Comparison of ENCODE assay signal across 34 cellular contexts in genomic region chr4:53900275-53900649, GRCh38.
DNase-seq lines count a peak whose midpoint lies in the region; ATAC-seq, FAIRE-seq and TF ChIP-seq lines count a peak whose summit lies in the region.
"Had no signal": no experiment of that assay in that cellular context is flagged by ENCODE, and none has a peak within 500 bp of the region (broad histone marks: within the 10 kb centered on the region; RNA-seq: fewer than 3 reads in every experiment).

No MANE protein-coding gene starts in this region.

- H3K4me1 ChIP-seq in ACC112 (ENCODE audit: control insufficient read depth, insufficient read depth, low read length, unreplicated experiment) (peaks cover 17% of the 10 kb centered on the region), adrenal gland (replicated peaks in 1 of 2) (no peaks in the 10 kb centered on the region), lower lobe of right lung (peaks cover 8% of the 10 kb centered on the region), spleen (peaks cover 0 to 3% (median under 1%) of the 10 kb centered on the region in 6 donors)
- H3K4me1 ChIP-seq: testis had no signal

- TF ChIP-seq CTCF in adrenal gland (IDR thresholded peaks at IDR 0.05) (no peak), lower lobe of right lung (IDR thresholded peaks at IDR 0.05) (no peak), spleen (IDR thresholded peaks at IDR 0.05 in 8 of 11, conservative IDR thresholded peaks at IDR 0.05 in 3 of 11) (no peak), glutamatergic neuron (IDR thresholded peaks at IDR 0.05; ENCODE audit: partially characterized antibody, unreplicated experiment) (no peak)

- H3K36me3 ChIP-seq in ACC112 (ENCODE audit: insufficient read depth, low read length) (no peaks in the 10 kb centered on the region), adrenal gland (replicated peaks in 1 of 2) (no peaks in the 10 kb centered on the region), lower lobe of right lung (no peaks in the 10 kb centered on the region), spleen (no peaks in the 10 kb centered on the region)
- H3K36me3 ChIP-seq: BLaER1, neutrophil, WERI-Rb-1 had no signal

- H3K9me3 ChIP-seq in adrenal gland (replicated peaks in 1 of 3): no peaks in the 10 kb centered on the region
- no peaks in the 10 kb centered on the region for H3K9me3 ChIP-seq in lower lobe of right lung
- H3K9me3 ChIP-seq in spleen: no peaks in the 10 kb centered on the region
- H3K9me3 ChIP-seq: BLaER1, neutrophil, testis had no signal

- TF ChIP-seq POLR2A in adrenal gland (IDR thresholded peaks at IDR 0.05): no peak
- TF ChIP-seq POLR2A in spleen (IDR thresholded peaks at IDR 0.05): no peak

- DNase-seq in adrenal gland (no peak), lower lobe of right lung (no peak), spleen (no peak), urothelium cell line (ENCODE audit: low spot score) (no peak), T-helper 2 cell (no peak), glutamatergic neuron (no peak)
- DNase-seq: activated CD4-positive, alpha-beta T cell treated with anti-CD3 and anti-CD28 coated beads, Interleukin-2, amount 50 U/mL, for 1 hour; activated CD8-positive, alpha-beta memory T cell treated with anti-CD3 and anti-CD28 coated beads, Interleukin-2, amount 10 ng/mL, durations not matched to agents 7 days and 5 days; cerebellar nuclear complex; effector CD4-positive, alpha-beta T cell; erythroblast; foreskin melanocyte; GDM1; hippocampal formation; NCI-H1048; NCI-H187; NCI-H2227 treated with DMSO at 0.1 percent for 48 hours; RPMI8226; stimulated activated CD4-positive, alpha-beta T cell treated with anti-CD3 and anti-CD28 coated beads, Interleukin-12 subunit alpha, Interleukin-12 subunit beta, amount 100 ng/mL, for 4 hours; stimulated activated CD4-positive, alpha-beta T cell treated with anti-CD3 and anti-CD28 coated beads, Interleukin-4, amount 100 ng/mL, for 24 hours; stimulated activated naive B cell treated with anti-CD40 and anti-IgM and Interleukin-4, amounts not matched to agents 10 μg/mL and 1 μg/mL and 100 μg/mL, for 72 hours; T-helper 9 cell; testis; WERI-Rb-1 had no signal

- no peak overlapping the region for H3K27ac Mint-ChIP-seq in glutamatergic neuron (ENCODE audit: unreplicated experiment)
- H3K27ac Mint-ChIP-seq: activated CD8-positive, alpha-beta memory T cell treated with anti-CD3 and anti-CD28 coated beads, Interleukin-2, amount 10 ng/mL, durations not matched to agents 7 days and 5 days; activated naive CD4-positive, alpha-beta T cell treated with anti-CD3 and anti-CD28 coated beads, Interleukin-2, amount 50 U/mL, for 24 hours; stimulated activated naive B cell treated with anti-CD40 and anti-IgM and Interleukin-4, amounts not matched to agents 10 μg/mL and 1 μg/mL and 100 μg/mL, for 72 hours had no signal

- intact Hi-C loops in adrenal gland (cut with DNase I): no loop called here
- intact Hi-C loops in lower lobe of right lung (cut with DNase I): no loop called here
- intact Hi-C loops in spleen (cut with DNase I; ENCODE audit: low total_unique reads): no loop called here

- H2AFZ ChIP-seq in ACC112 (ENCODE audit: low read length, unreplicated experiment): peak overlapping the region; percentile 26

- WGBS in adrenal gland, 4 donors: 56 to 71% (median 67%) methylated on average over 3 of the region's 3 CpGs
- WGBS in spleen, 5 donors: 71 to 86% (median 78%) methylated on average over 3 of the region's 3 CpGs

- no peaks in the 10 kb centered on the region for H3K36me3 Mint-ChIP-seq in glutamatergic neuron (ENCODE audit: unreplicated experiment)
- H3K36me3 Mint-ChIP-seq: activated CD8-positive, alpha-beta memory T cell treated with anti-CD3 and anti-CD28 coated beads, Interleukin-2, amount 10 ng/mL, durations not matched to agents 7 days and 5 days; activated naive CD4-positive, alpha-beta T cell treated with anti-CD3 and anti-CD28 coated beads, Interleukin-2, amount 50 U/mL, for 24 hours; stimulated activated naive B cell treated with anti-CD40 and anti-IgM and Interleukin-4, amounts not matched to agents 10 μg/mL and 1 μg/mL and 100 μg/mL, for 72 hours had no signal

- H3K27me3 ChIP-seq in ACC112 (ENCODE audit: insufficient read depth, low read length): no peaks in the 10 kb centered on the region
- H3K27me3 ChIP-seq in adrenal gland: no peaks in the 10 kb centered on the region
- H3K27me3 ChIP-seq in lower lobe of right lung (ENCODE audit: low read depth): peaks cover 14% of the 10 kb centered on the region
- H3K27me3 ChIP-seq in spleen (replicated peaks in 1 of 7): peaks cover 0 to 16% (median 1%) of the 10 kb centered on the region in 7 donors
- H3K27me3 ChIP-seq: BLaER1, testis had no signal

- H3K27me3 Mint-ChIP-seq in glutamatergic neuron (ENCODE audit: unreplicated experiment): no peaks in the 10 kb centered on the region

- H3K4me1 Mint-ChIP-seq in glutamatergic neuron (ENCODE audit: low read depth, unreplicated experiment): no peaks in the 10 kb centered on the region
- H3K4me1 Mint-ChIP-seq: activated CD8-positive, alpha-beta memory T cell treated with anti-CD3 and anti-CD28 coated beads, Interleukin-2, amount 10 ng/mL, durations not matched to agents 7 days and 5 days; activated naive CD4-positive, alpha-beta T cell treated with anti-CD3 and anti-CD28 coated beads, Interleukin-2, amount 50 U/mL, for 24 hours; stimulated activated naive B cell treated with anti-CD40 and anti-IgM and Interleukin-4, amounts not matched to agents 10 μg/mL and 1 μg/mL and 100 μg/mL, for 72 hours had no signal

- ATAC-seq in lower lobe of right lung (no peak), GM21360 (IDR thresholded peaks at IDR 0.05; ENCODE audit: unreplicated experiment) (no peak)
- ATAC-seq: activated CD8-positive, alpha-beta memory T cell treated with anti-CD3 and anti-CD28 coated beads, Interleukin-2, amount 10 ng/mL, durations not matched to agents 7 days and 5 days; HepG2; stimulated activated naive B cell treated with anti-CD40 and anti-IgM and Interleukin-4, amounts not matched to agents 10 μg/mL and 1 μg/mL and 100 μg/mL, for 72 hours had no signal

- FAIRE-seq in urothelium cell line (lab: Jason Lieb, UNC): no peak
- FAIRE-seq: A204.1, HepG2, islet of Langerhans had no signal

- peaks cover 1% of the 10 kb centered on the region for H3K9me3 Mint-ChIP-seq in glutamatergic neuron (ENCODE audit: unreplicated experiment)
- H3K9me3 Mint-ChIP-seq: activated naive CD4-positive, alpha-beta T cell treated with anti-CD3 and anti-CD28 coated beads, Interleukin-2, amount 50 U/mL, for 24 hours had no signal

- H3K4me3 ChIP-seq in ACC112 (ENCODE audit: low read depth, low read length): no peak overlapping the region
- H3K4me3 ChIP-seq in adrenal gland: no peak overlapping the region
- no peak overlapping the region for H3K4me3 ChIP-seq in lower lobe of right lung
- H3K4me3 ChIP-seq in spleen: no peak overlapping the region
- H3K4me3 ChIP-seq: BLaER1, lung, testis had no signal

- no peaks in the 10 kb centered on the region for H3K79me2 ChIP-seq in ACC112 (ENCODE audit: control insufficient read depth, insufficient read depth, low read length, unreplicated experiment)

- H3K27ac ChIP-seq in ACC112 (ENCODE audit: low read depth, low read length) (no peak overlapping the region), adrenal gland (peak overlapping the region in 3 of 5 donors; percentile 27 to 74 (median 32)), lower lobe of right lung (peak overlapping the region; percentile 58), spleen (peak overlapping the region in 7 of 8 donors; percentile 30 to 66 (median 54))
- H3K27ac ChIP-seq: BLaER1, HL-60, neutrophil, testis, WERI-Rb-1 had no signal

- H3K4me3 Mint-ChIP-seq in glutamatergic neuron (ENCODE audit: unreplicated experiment): no peak overlapping the region
- H3K4me3 Mint-ChIP-seq: activated CD8-positive, alpha-beta memory T cell treated with anti-CD3 and anti-CD28 coated beads, Interleukin-2, amount 10 ng/mL, durations not matched to agents 7 days and 5 days; activated naive CD4-positive, alpha-beta T cell treated with anti-CD3 and anti-CD28 coated beads, Interleukin-2, amount 50 U/mL, for 24 hours; stimulated activated naive B cell treated with anti-CD40 and anti-IgM and Interleukin-4, amounts not matched to agents 10 μg/mL and 1 μg/mL and 100 μg/mL, for 72 hours had no signal
